ENCODE assay signal across 8 cellular contexts in the genomic region with DNA sequence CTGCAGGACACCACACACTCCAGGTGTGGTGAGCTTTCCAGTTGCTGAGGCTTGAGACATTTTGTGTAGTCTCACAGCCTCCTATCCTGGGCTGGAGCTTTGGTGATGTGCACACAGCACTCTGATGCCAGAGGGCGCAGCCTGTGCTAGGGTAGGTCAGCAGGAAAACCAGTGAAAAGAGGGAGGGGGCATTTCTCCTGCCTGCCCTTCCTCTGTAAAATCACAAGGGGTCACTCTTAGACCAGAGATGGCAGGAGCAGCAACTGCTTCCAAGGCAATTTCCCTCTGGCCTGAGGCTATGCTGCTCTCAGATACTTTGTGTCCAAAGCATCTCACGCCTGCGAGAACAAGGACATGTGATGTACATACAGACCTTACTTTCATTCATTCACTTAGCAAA. TPM values are rescaled to one million over a fixed set of nuclear protein-coding genes. Genes with fewer than 3 reads are reported as not detected.
DNase-seq lines count a peak whose midpoint lies in the region; ATAC-seq and TF ChIP-seq lines count a peak whose summit lies in the region.

No MANE protein-coding gene starts in this region.

- H3K27ac ChIP-seq in upper lobe of left lung: no peak overlapping the region

- TF ChIP-seq CTCF in HFFc6 (IDR thresholded peaks at IDR 0.05) (peak; percentile 74), upper lobe of left lung (IDR thresholded peaks at IDR 0.05) (peak; percentile 33 to 85 (median 50))

- no peaks in the 10 kb centered on the region for H3K9me3 Mint-ChIP-seq in HFFc6

- no peaks in the 10 kb centered on the region for H3K9me3 ChIP-seq in upper lobe of left lung

- no peak overlapping the region for H3K27ac Mint-ChIP-seq in HFFc6

- intact Hi-C loops in left colon (cut with DNase I, micrococcal nuclease): loop anchor here in 1 of 2 donors (10.0 kb wide), 1 partner anchor 83 kb away; no protein-coding TSS in a partner anchor

- no peak overlapping the region for H3K4me3 Mint-ChIP-seq in HFFc6

- H3K4me1 ChIP-seq in upper lobe of left lung: peaks cover 3 to 11% (median 7%) of the 10 kb centered on the region in 4 donors

- DNase-seq in DMS53 treated with DMSO at 0.1 percent for 48 hours (lab: John Stamatoyannopoulos, UW; ENCODE audit: unreplicated experiment): peak; percentile 1
- DNase-seq in HFFc6: peak; percentile 34
- peak; percentile 20 for DNase-seq in OCI-M2 (lab: John Stamatoyannopoulos, UW; ENCODE audit: unreplicated experiment)
- DNase-seq in T47D (ENCODE audit: low read depth in 1 of 2, low spot score in 1 of 2): peak; percentile 44 to 74
- peak in 1 of 2 donors; percentile 16 for DNase-seq in left colon
- peak in 1 of 2 donors; percentile 43 for DNase-seq in upper lobe of left lung

- TF ChIP-seq POLR2A in upper lobe of left lung (IDR thresholded peaks at IDR 0.05): no peak

- H3K4me1 Mint-ChIP-seq in HFFc6 (ENCODE audit: low read depth): peaks cover 9% of the 10 kb centered on the region

- H3K36me3 ChIP-seq in upper lobe of left lung: peaks cover 6 to 63% (median 37%) of the 10 kb centered on the region in 4 donors

- in situ Hi-C loops in T47D (cut with HindIII; ENCODE audit: low pct_unique_long_range_greater_than_20kb, low sequenced_read_pairs): no loop called here

- TF ChIP-seq EP300 in upper lobe of left lung (IDR thresholded peaks at IDR 0.05): no peak

- no peak overlapping the region for H3K4me3 ChIP-seq in upper lobe of left lung

- no peaks in the 10 kb centered on the region; the same call in 1 of the 2 replicates for H3K27me3 Mint-ChIP-seq in HFFc6 (ENCODE audit: insufficient read depth)

- ATAC-seq in left colon (peak; percentile 88), upper lobe of left lung (ENCODE audit: low FRiP score in 2 of 2) (peak; percentile 51 to 75), GM21447 (IDR thresholded peaks at IDR 0.05; ENCODE audit: unreplicated experiment) (no peak), GM19395 (IDR thresholded peaks at IDR 0.05; ENCODE audit: unreplicated experiment) (no peak)

- H3K27me3 ChIP-seq in upper lobe of left lung: no peaks in the 10 kb centered on the region

- WGBS in upper lobe of left lung, 2 donors: 69 to 76% methylated on average over 2 to 3 of the region's 3 CpGs

- H3K36me3 Mint-ChIP-seq in HFFc6 (ENCODE audit: low read depth): peaks cover 6% of the 10 kb centered on the region

RNA-seq across cellular contexts. Expression of gene MUSTN1, which starts 16.5 kb away (rescaled TPM):
- total RNA-seq in HFFc6 (2021; fragmentation: NEBNext Ultra II Directional; extraction: Animal tissue kit (Norgen Biotek cat#: 25700)): under 1 TPM in 1 of 6 experiments, not detected in 5; 0.39 TPM
- total RNA-seq in left colon (1 to 10 TPM in 1 of 2 donors, not detected in 1; 2.5 TPM), upper lobe of left lung (10 to 100 TPM in 2 of 6 donors, 1 to 10 TPM in 4; 1.2 to 62.9 (median 6.5) TPM)

RNA-seq across cellular contexts. Expression of gene ITIH4, which starts 20.9 kb away (rescaled TPM):
- total RNA-seq in HFFc6 (2021; fragmentation: NEBNext Ultra II Directional; extraction: Animal tissue kit (Norgen Biotek cat#: 25700)): 1 to 10 TPM in 2 of 6 experiments, under 1 TPM in 4; 0.55 to 2.4 (median 0.79) TPM
- total RNA-seq in left colon (1 to 10 TPM; 2.7 to 5.5 TPM), upper lobe of left lung (100 to 1,000 TPM in 1 of 6 donors, 10 to 100 TPM in 4, 1 to 10 TPM in 1; 9.9 to 102 (median 21.8) TPM)

RNA-seq across cellular contexts. Expression of gene STIMATE, which starts 46.0 kb away (rescaled TPM):
- total RNA-seq in HFFc6 (2021; fragmentation: NEBNext Ultra II Directional; extraction: Animal tissue kit (Norgen Biotek cat#: 25700)): 10 to 100 TPM; 18.4 to 25.6 (median 21.7) TPM
- 10 to 100 TPM; 10.0 to 13.6 TPM for total RNA-seq in left colon
- 10 to 100 TPM; 39.7 to 87.0 (median 44.9) TPM for total RNA-seq in upper lobe of left lung

RNA-seq across cellular contexts. Expression of gene ITIH3, which starts 56.8 kb away (rescaled TPM):
- 1 to 10 TPM in 1 of 6 experiments, under 1 TPM in 5; 0.59 to 1.3 (median 0.70) TPM for total RNA-seq in HFFc6 (2021; fragmentation: NEBNext Ultra II Directional; extraction: Animal tissue kit (Norgen Biotek cat#: 25700))
- under 1 TPM; 0.34 to 0.46 TPM for total RNA-seq in left colon
- total RNA-seq in upper lobe of left lung: 10 to 100 TPM in 2 of 6 donors, 1 to 10 TPM in 4; 2.1 to 13.5 (median 7.0) TPM

Comparison
In these comparisons a context has a peak if more than half of its experiments do, and no peak if none do; other contexts are left out.
1. ATAC-seq: peak in left colon (single experiment) and upper lobe of left lung (2 of 2); none in GM21447 (single experiment) and GM19395 (single experiment).